8 cellular contexts compared by ENCODE assay signal in the genomic region with DNA sequence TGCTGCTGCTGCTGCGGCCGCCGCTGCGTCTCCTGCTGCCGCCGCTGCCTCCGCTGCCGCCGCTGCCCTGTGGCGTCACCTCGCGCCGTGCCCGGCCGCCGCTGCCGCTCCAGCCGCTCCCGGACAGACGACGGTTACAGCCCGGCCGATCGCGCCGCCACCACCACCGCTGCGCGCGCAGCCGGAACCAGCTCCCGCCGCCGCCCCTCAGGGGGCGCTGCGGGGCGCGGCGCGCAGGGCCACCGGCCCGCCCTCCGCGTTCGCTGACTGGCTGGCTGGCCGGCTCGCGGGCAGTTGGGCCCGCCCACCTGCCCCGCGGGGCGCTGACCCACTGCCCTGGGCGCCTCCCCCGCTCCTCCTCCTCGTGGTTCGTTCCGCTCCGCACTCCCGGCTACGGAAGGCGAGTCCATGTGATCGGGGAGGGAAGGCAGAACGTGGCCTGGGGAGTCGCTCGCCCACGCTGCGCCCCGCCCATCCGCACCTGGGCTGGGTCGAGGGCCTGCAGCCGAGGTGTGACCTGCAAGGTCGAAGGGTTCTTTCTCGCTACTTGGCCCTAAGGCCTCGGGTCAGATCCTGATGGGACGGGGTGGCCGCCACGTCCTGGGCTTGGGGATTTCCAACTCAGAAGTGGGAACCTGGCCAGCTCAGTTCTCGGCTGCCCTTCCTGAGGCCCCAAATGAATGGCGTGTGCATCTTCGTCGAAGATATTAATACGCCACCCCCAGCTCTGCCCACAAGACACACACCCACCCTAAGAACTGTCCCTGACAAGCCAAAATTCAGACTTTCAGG. TPM values are rescaled to one million over a fixed set of nuclear protein-coding genes. Genes with fewer than 3 reads are reported as not detected.
DNase-seq lines count a peak whose midpoint lies in the region; ATAC-seq and TF ChIP-seq lines count a peak whose summit lies in the region.

A gene (minus strand): TSS at position 185 of the 792 bp plus-strand sequence. CDS start 19,303 bp downstream, outside the sequence.

- no peaks in the 10 kb centered on the region for H3K9me3 ChIP-seq in ascending aorta
- H3K9me3 ChIP-seq in right cardiac atrium (ENCODE audit: control insufficient read depth, low read length) = no peaks in the 10 kb centered on the region
- no peaks in the 10 kb centered on the region for H3K9me3 ChIP-seq in vagina

- H3K36me3 ChIP-seq in ascending aorta = no peaks in the 10 kb centered on the region
- no peaks in the 10 kb centered on the region for H3K36me3 ChIP-seq in vagina

- intact Hi-C loops in ascending aorta (cut with DNase I) (loop anchor here (1.0 to 5.0 kb wide), 3 partner anchors 75 to 291 kb away; a partner anchor contains a TSS), right cardiac atrium (cut with DNase I) (no loop called here), vagina (cut with DNase I) (no loop called here)

- TF ChIP-seq CTCF in ascending aorta (IDR thresholded peaks at IDR 0.05) = peak in 1 of 3 experiments; percentile 98
- peak in 1 of 3 experiments; percentile 21 for TF ChIP-seq CTCF in vagina (IDR thresholded peaks at IDR 0.05)

- DNase-seq in NCI-H146 treated with DMSO at 0.1 percent for 48 hours (lab: John Stamatoyannopoulos, UW; ENCODE audit: unreplicated experiment) (peak; percentile 49), T-helper 2 cell (peak; percentile 64 to 92 (median 71)), ascending aorta (ENCODE audit: low spot score in 2 of 2) (peak; percentile 77 to 95), right cardiac atrium (peak; percentile 96 to 98 (median 97)), pulmonary artery endothelial cell (ENCODE audit: low read depth, low spot score) (peak; percentile 71), vagina (ENCODE audit: extremely low spot score in 2 of 2) (peak in 1 of 2 donors; percentile 97)

- under 1% methylated on average over 82 of the region's 82 CpGs for WGBS in right cardiac atrium

- H3K4me1 ChIP-seq in ascending aorta = peaks cover 12 to 26% of the 10 kb centered on the region in 2 donors
- H3K4me1 ChIP-seq in right cardiac atrium (ENCODE audit: control insufficient read depth, insufficient read depth, low read length) = peaks cover 6% of the 10 kb centered on the region
- peaks cover 54% of the 10 kb centered on the region for H3K4me1 ChIP-seq in vagina

- TF ChIP-seq POLR2A in vagina (IDR thresholded peaks at IDR 0.05) = peak in 1 of 2 donors; percentile 99

- H3K4me3 ChIP-seq in ascending aorta (peak within 1 kb of the TSS; percentile 70 to 85), right cardiac atrium (ENCODE audit: low read length) (peak within 1 kb of the TSS; percentile 96), vagina (peak within 1 kb of the TSS; percentile 87 to 92)

- H3K27me3 ChIP-seq in ascending aorta (no peaks in the 10 kb centered on the region), right cardiac atrium (ENCODE audit: control insufficient read depth, insufficient read depth) (no peaks in the 10 kb centered on the region), vagina (no peaks in the 10 kb centered on the region)

- ATAC-seq in GM18498 (IDR thresholded peaks at IDR 0.05; ENCODE audit: unreplicated experiment) = peak; percentile 88
- ATAC-seq in HG02870 (IDR thresholded peaks at IDR 0.05; ENCODE audit: unreplicated experiment) = peak; percentile 82
- ATAC-seq in right cardiac atrium = peak; percentile 95 to 96

- H3K27ac ChIP-seq in ascending aorta = peak within 1 kb of the TSS; percentile 94 to 97
- peak within 1 kb of the TSS; percentile 95 for H3K27ac ChIP-seq in right cardiac atrium (ENCODE audit: low read length)
- H3K27ac ChIP-seq in vagina = peak within 1 kb of the TSS; percentile 96

RNA-seq across cellular contexts. Expression of the gene that starts here (rescaled TPM):
- total RNA-seq in ascending aorta (174 TPM), right cardiac atrium (100 to 1,000 TPM; 369 to 558 (median 421) TPM), pulmonary artery endothelial cell (256 and 325 TPM in 2 replicates), vagina (112 TPM)
- 158 TPM for polyA plus RNA-seq in right cardiac atrium
